ENCODE assay signal across 16 cellular contexts in the genomic region with DNA sequence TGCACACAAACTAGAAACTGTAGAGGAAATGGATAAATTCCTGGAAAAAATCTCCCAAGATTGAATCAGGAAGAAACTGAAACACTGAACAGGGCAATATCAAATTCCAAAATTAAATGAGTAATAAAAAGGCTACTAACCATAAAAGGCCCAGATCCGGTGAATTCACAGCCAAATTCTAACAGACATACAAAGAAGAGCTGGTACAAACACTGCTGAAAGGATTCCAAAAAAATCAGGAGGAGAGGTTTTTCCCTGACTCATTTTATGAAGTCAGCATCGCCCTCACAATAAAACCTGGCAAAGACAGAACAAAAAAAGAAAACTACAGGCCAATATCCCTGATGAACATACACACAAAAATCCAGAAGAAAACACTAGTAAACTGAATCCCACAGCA.
DNase-seq lines count a peak whose midpoint lies in the region; ATAC-seq and TF ChIP-seq lines count a peak whose summit lies in the region.
"Had no signal": no experiment of that assay in that cellular context is flagged by ENCODE, and none has a peak within 500 bp of the region (broad histone marks: within the 10 kb centered on the region; RNA-seq: fewer than 3 reads in every experiment).

No MANE protein-coding gene starts in this region.

- ATAC-seq in HG02571 (IDR thresholded peaks at IDR 0.05; ENCODE audit: unreplicated experiment) = no peak
- ATAC-seq: A549; activated CD8-positive, alpha-beta T cell treated with anti-CD3 and anti-CD28 coated beads for 36 hours had no signal

- CTCF ChIA-PET in AG04449 (lab: Yijun Ruan, JAX) = no interaction called here

- DNase-seq in AG04449 (ENCODE audit: low read depth, low spot score) (peak; percentile 81), M059J (ENCODE audit: low read depth) (peak; percentile 97), cardiac fibroblast (ENCODE audit: low read depth in 2 of 2) (peak; percentile 95 to 97), kidney tubule cell (ENCODE audit: low spot score) (peak; percentile 32), COR-L47 (lab: John Stamatoyannopoulos, UW) (no peak), KBM-7 (no peak), T-helper 9 cell (no peak)
- DNase-seq: activated CD8-positive, alpha-beta T cell treated with anti-CD3 and anti-CD28 coated beads for 36 hours; activated effector memory CD4-positive, alpha-beta T cell treated with anti-CD3 and anti-CD28 coated beads, Interleukin-2, amount 50 U/mL, for 16 hours; NCI-H146; NCI-H69 had no signal

- in situ Hi-C loops in KBM-7 (cut with MboI; ENCODE audit: low pct_unique_long_range_greater_than_20kb, low sequenced_read_pairs) = no loop called here

- peak overlapping the region; percentile 24 for H3K4me3 ChIP-seq in AG04449 (ENCODE audit: low read depth, low read length)
- no peak overlapping the region for H3K4me3 ChIP-seq in cardiac fibroblast (replicated peaks in 1 of 2; ENCODE audit: low read depth in 2 of 2, low read length in 2 of 2)
- H3K4me3 ChIP-seq: A549, cardiac muscle cell, lung, tibial nerve had no signal

- POLR2A ChIA-PET in AG04449 (lab: Yijun Ruan, JAX) = no interaction called here

- TF ChIP-seq CTCF in AG04449 (IDR thresholded peaks at IDR 0.05; ENCODE audit: insufficient read depth, low read length, missing control alignments) = no peak
- TF ChIP-seq CTCF in cardiac fibroblast (IDR thresholded peaks at IDR 0.05; ENCODE audit: low read depth, low read length) = no peak

Comparison
In these comparisons a context has a peak if more than half of its experiments do, and no peak if none do; other contexts are left out.
1. DNase-seq: peak in AG04449 (single experiment), M059J (single experiment), cardiac fibroblast (2 of 2) and kidney tubule cell (single experiment); none in COR-L47 (single experiment), KBM-7 (single experiment) and T-helper 9 cell (single experiment).